In the genomic region with DNA sequence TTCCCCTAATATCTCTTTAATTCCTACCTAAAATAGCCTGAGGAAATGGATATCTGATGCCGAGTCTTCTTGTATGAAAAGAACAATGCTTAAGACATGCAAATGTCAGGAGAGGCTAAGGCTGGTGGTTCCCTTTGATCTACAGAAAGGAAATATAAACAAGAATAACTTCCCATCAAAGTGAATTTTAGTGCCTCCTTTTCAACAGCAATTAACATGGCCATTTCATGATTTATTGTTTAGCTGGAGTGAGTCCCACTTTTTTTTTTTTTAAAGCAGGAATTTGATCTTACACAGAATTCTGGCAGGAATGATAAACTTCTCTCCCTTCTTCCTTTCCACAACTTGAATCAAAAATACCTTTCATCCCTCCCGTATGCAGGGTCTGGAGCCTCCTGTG, we compare ENCODE assay signal across 16 cellular contexts.
A peak's percentile ranks its signal among the peaks of the same experiment; 100 is the strongest.
DNase-seq lines count a peak whose midpoint lies in the region; ATAC-seq and TF ChIP-seq lines count a peak whose summit lies in the region.
"Had no signal": no experiment of that assay in that cellular context is flagged by ENCODE, and none has a peak within 500 bp of the region (broad histone marks: within the 10 kb centered on the region; RNA-seq: fewer than 3 reads in every experiment).

No MANE protein-coding gene starts in this region.

- H3K27me3 Mint-ChIP-seq in GM23338 (ENCODE audit: insufficient read depth, low read depth, poor library complexity), result peaks cover 2% of the 10 kb centered on the region
- no peaks in the 10 kb centered on the region; the same call in 1 of the 2 replicates for H3K27me3 Mint-ChIP-seq in WTC11 (ENCODE audit: low read depth)
- H3K27me3 Mint-ChIP-seq in nephron (ENCODE audit: low read depth), result peaks cover 10% of the 10 kb centered on the region
- peaks cover 2% of the 10 kb centered on the region for H3K27me3 Mint-ChIP-seq in HFFc6 (ENCODE audit: insufficient read depth)
- H3K27me3 Mint-ChIP-seq: IgD-negative memory B cell had no signal

- H3F3A ChIP-seq in GM23338 (replicated peaks; ENCODE audit: low read depth), result no peaks in the 10 kb centered on the region

- H3K27ac Mint-ChIP-seq in GM23338 (no peak overlapping the region), WTC11 (no peak overlapping the region; the same call in 1 of the 2 replicates), nephron (peak overlapping the region; percentile 67 to 76 (median 70)), HFFc6 (no peak overlapping the region)
- H3K27ac Mint-ChIP-seq: CD4-positive, CD25-positive, alpha-beta regulatory T cell; IgD-negative memory B cell had no signal

- POLR2A ChIA-PET in A673 (lab: Charles Lee; ENCODE audit: low non-redundant PET), result no interaction called here
- POLR2A ChIA-PET in WTC11 (lab: Charles Lee), result no interaction called here

- TF ChIP-seq CTCF in A673 (conservative IDR thresholded peaks at IDR 0.05; ENCODE audit: low read depth, low read length) (no peak), GM23338 (conservative IDR thresholded peaks at IDR 0.05; ENCODE audit: low read depth in 2 of 2) (no peak), WTC11 (IDR thresholded peaks at IDR 0.05) (no peak), nephron (IDR thresholded peaks at IDR 0.05; ENCODE audit: unreplicated experiment in 3 of 3) (no peak), HFFc6 (IDR thresholded peaks at IDR 0.05) (no peak)

- intact Hi-C loops in A673 (cut with micrococcal nuclease; ENCODE audit: unreplicated experiment), result no loop called here

- H2AFZ ChIP-seq in GM23338, result no peak overlapping the region

- H3K4me2 ChIP-seq in GM23338, result peak overlapping the region; percentile 18; the same call in 1 of the 2 replicates
- H3K4me2 ChIP-seq: A549 had no signal

- H3K27me3 ChIP-seq in A673 (replicated peaks; ENCODE audit: insufficient read depth, low read depth, low read length, poor library complexity), result no peaks in the 10 kb centered on the region
- no peaks in the 10 kb centered on the region for H3K27me3 ChIP-seq in GM23338 (ENCODE audit: insufficient read depth)

- no TSS peak for BruUV-seq in A673 (replicated peaks; lab: Mats Ljungman, UMichigan)

- H3K27ac ChIP-seq in A673 (ENCODE audit: low read depth, low read length, poor library complexity, severe bottlenecking), result no peak overlapping the region
- H3K27ac ChIP-seq in GM23338 (ENCODE audit: low read depth), result no peak overlapping the region
- H3K27ac ChIP-seq: A549 had no signal

- H3K4me3 ChIP-seq in A673 (ENCODE audit: low read depth, low read length, poor library complexity, severe bottlenecking), result no peak overlapping the region
- no peak overlapping the region for H3K4me3 ChIP-seq in GM23338
- H3K4me3 ChIP-seq: A549, GM12878 had no signal

- no peaks in the 10 kb centered on the region for H3K4me1 ChIP-seq in A673 (ENCODE audit: insufficient read depth, low read length, poor library complexity, severe bottlenecking)
- H3K4me1 ChIP-seq in GM23338 (ENCODE audit: insufficient read depth), result peaks cover 22% of the 10 kb centered on the region
- H3K4me1 ChIP-seq: A549 had no signal

- no peak overlapping the region for H3K4me3 Mint-ChIP-seq in GM23338
- H3K4me3 Mint-ChIP-seq in WTC11, result no peak overlapping the region
- no peak overlapping the region for H3K4me3 Mint-ChIP-seq in nephron
- no peak overlapping the region for H3K4me3 Mint-ChIP-seq in HFFc6
- H3K4me3 Mint-ChIP-seq: CD4-positive, CD25-positive, alpha-beta regulatory T cell; H9; IgD-negative memory B cell had no signal

- H3K9me3 Mint-ChIP-seq in GM23338 (peaks cover 6% of the 10 kb centered on the region), WTC11 (no peaks in the 10 kb centered on the region), nephron (no peaks in the 10 kb centered on the region), HFFc6 (no peaks in the 10 kb centered on the region; the same call in 1 of the 2 replicates)
- H3K9me3 Mint-ChIP-seq: IgD-negative memory B cell had no signal

- CTCF ChIA-PET in A673 (lab: Charles Lee) (no interaction called here), WTC11 (lab: Charles Lee) (no interaction called here)

- peaks cover 14% of the 10 kb centered on the region for H3K4me1 Mint-ChIP-seq in GM23338
- peaks cover 35% of the 10 kb centered on the region for H3K4me1 Mint-ChIP-seq in WTC11
- H3K4me1 Mint-ChIP-seq in nephron, result peaks cover 43% of the 10 kb centered on the region
- no peaks in the 10 kb centered on the region for H3K4me1 Mint-ChIP-seq in HFFc6 (ENCODE audit: low read depth)
- H3K4me1 Mint-ChIP-seq: CD4-positive, CD25-positive, alpha-beta regulatory T cell; IgD-negative memory B cell had no signal

- H3K36me3 Mint-ChIP-seq in GM23338 (ENCODE audit: low read depth) (no peaks in the 10 kb centered on the region), WTC11 (peaks cover 4% of the 10 kb centered on the region), nephron (ENCODE audit: low read depth) (no peaks in the 10 kb centered on the region), HFFc6 (ENCODE audit: low read depth) (no peaks in the 10 kb centered on the region)
- H3K36me3 Mint-ChIP-seq: CD4-positive, CD25-positive, alpha-beta regulatory T cell; IgD-negative memory B cell had no signal

- peaks cover 3% of the 10 kb centered on the region; the same call in 1 of the 2 replicates for H3K9me2 ChIP-seq in GM23338 (ENCODE audit: insufficient read depth)

- DNase-seq in A673 (ENCODE audit: low spot score) (peak; percentile 3), GM23338 (ENCODE audit: low spot score) (peak; percentile 32), WTC11 (ENCODE audit: low spot score) (no peak), HFFc6 (no peak), cortex of kidney (lab: John Stamatoyannopoulos, UW) (no peak), dermis blood vessel endothelial cell (no peak)
- DNase-seq: CD4-positive, CD25-positive, alpha-beta regulatory T cell; DMS53; GOT3; H9; KG1 had no signal

- peaks cover 10% of the 10 kb centered on the region for H4K20me1 ChIP-seq in GM23338 (replicated peaks; ENCODE audit: insufficient read depth)

- ATAC-seq in GM23338 (peak; percentile 53), WTC11 (peak; percentile 38; the same call in 1 of the 2 replicates), GM18498 (IDR thresholded peaks at IDR 0.05; ENCODE audit: unreplicated experiment) (no peak)
- ATAC-seq: A549, GM12878 had no signal

- H3K79me2 ChIP-seq in GM23338 (replicated peaks; ENCODE audit: insufficient read depth), result peaks cover 3% of the 10 kb centered on the region; the same call in 1 of the 2 replicates

- H3K9me3 ChIP-seq in A673 (ENCODE audit: low read depth, low read length, poor library complexity, severe bottlenecking), result no peaks in the 10 kb centered on the region
- H3K9me3 ChIP-seq: A549 had no signal

- H3K36me3 ChIP-seq in A673 (ENCODE audit: insufficient read depth, low read length, poor library complexity, severe bottlenecking) (no peaks in the 10 kb centered on the region), GM23338 (ENCODE audit: insufficient read depth) (no peaks in the 10 kb centered on the region)

TF ChIP-seq in GM23338, 12 proteins besides CTCF, POLR2A, EP300 and RAD21 (continues in another document):
- TF ChIP-seq EZH2phosphoT487 (IDR thresholded peaks at IDR 0.05; ENCODE audit: unreplicated experiment), result no peak
- TF ChIP-seq, protein P1, sequence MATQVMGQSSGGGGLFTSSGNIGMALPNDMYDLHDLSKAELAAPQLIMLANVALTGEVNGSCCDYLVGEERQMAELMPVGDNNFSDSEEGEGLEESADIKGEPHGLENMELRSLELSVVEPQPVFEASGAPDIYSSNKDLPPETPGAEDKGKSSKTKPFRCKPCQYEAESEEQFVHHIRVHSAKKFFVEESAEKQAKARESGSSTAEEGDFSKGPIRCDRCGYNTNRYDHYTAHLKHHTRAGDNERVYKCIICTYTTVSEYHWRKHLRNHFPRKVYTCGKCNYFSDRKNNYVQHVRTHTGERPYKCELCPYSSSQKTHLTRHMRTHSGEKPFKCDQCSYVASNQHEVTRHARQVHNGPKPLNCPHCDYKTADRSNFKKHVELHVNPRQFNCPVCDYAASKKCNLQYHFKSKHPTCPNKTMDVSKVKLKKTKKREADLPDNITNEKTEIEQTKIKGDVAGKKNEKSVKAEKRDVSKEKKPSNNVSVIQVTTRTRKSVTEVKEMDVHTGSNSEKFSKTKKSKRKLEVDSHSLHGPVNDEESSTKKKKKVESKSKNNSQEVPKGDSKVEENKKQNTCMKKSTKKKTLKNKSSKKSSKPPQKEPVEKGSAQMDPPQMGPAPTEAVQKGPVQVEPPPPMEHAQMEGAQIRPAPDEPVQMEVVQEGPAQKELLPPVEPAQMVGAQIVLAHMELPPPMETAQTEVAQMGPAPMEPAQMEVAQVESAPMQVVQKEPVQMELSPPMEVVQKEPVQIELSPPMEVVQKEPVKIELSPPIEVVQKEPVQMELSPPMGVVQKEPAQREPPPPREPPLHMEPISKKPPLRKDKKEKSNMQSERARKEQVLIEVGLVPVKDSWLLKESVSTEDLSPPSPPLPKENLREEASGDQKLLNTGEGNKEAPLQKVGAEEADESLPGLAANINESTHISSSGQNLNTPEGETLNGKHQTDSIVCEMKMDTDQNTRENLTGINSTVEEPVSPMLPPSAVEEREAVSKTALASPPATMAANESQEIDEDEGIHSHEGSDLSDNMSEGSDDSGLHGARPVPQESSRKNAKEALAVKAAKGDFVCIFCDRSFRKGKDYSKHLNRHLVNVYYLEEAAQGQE (IDR thresholded peaks at IDR 0.05; ENCODE audit: unreplicated experiment), result no peak

TF ChIP-seq in WTC11, 78 proteins besides CTCF, POLR2A, EP300 and RAD21 (continues in another document):
- TF ChIP-seq, protein P2, sequence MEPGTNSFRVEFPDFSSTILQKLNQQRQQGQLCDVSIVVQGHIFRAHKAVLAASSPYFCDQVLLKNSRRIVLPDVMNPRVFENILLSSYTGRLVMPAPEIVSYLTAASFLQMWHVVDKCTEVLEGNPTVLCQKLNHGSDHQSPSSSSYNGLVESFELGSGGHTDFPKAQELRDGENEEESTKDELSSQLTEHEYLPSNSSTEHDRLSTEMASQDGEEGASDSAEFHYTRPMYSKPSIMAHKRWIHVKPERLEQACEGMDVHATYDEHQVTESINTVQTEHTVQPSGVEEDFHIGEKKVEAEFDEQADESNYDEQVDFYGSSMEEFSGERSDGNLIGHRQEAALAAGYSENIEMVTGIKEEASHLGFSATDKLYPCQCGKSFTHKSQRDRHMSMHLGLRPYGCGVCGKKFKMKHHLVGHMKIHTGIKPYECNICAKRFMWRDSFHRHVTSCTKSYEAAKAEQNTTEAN (CRISPR knock-in tag; IDR thresholded peaks at IDR 0.05), result no peak
- no peak for TF ChIP-seq ETV6 (CRISPR knock-in tag; IDR thresholded peaks at IDR 0.05)

Comparison
In these comparisons a context has a peak if more than half of its experiments do, and no peak if none do; other contexts are left out.
1. DNase-seq: peak in A673 (single experiment) and GM23338 (single experiment); none in WTC11 (single experiment), HFFc6 (single experiment), cortex of kidney (single experiment) and dermis blood vessel endothelial cell (single experiment).
2. H3K27ac Mint-ChIP-seq: peak in nephron (3 of 3); none in GM23338 (single experiment), WTC11 (single experiment) and HFFc6 (single experiment).